2 cellular contexts compared by ENCODE assay signal in the genomic region with DNA sequence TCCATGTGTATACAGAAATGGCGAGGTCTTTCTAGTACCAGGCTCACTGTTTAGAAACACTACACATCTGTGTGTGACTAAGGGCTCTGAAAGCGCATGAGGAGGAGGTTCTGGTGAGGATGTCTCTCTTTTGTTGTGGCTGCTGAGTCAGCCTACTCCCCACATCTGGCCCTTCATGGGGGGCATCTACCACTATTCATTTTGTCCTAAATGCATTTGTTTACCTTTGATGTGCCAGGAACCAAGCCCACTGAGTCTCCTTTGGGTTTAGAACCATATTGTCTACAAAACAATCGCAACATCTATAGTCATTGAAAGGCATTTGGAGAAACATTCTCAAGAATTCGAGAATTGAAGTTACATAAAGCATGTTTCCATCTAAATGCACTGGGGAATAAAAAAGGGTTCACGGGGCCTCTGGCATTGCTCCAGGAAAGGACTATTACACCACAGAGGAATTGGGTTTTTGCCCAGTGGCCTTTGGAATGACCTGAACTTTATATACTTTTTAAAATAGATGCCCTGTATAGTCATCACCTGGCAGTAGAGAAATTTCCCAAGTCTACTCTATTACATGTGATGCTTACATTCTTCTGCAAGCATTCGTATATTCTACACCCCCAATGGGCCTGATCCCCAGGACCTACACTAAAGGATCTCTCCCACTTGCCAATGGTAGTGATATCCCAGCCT.
TF ChIP-seq lines count a peak whose summit lies in the region.

No MANE protein-coding gene starts in this region.

TF ChIP-seq in H1, 55 proteins besides CTCF, POLR2A, EP300 and RAD21:
- no peak for TF ChIP-seq SP2 (IDR thresholded peaks at IDR 0.05; ENCODE audit: low read length)
- TF ChIP-seq BACH1 (IDR thresholded peaks at IDR 0.05; ENCODE audit: low read length), result peak; percentile 85
- TF ChIP-seq KDM1A (IDR thresholded peaks at IDR 0.05; ENCODE audit: borderline replicate concordance, low read length), result no peak
- TF ChIP-seq, protein P1, sequence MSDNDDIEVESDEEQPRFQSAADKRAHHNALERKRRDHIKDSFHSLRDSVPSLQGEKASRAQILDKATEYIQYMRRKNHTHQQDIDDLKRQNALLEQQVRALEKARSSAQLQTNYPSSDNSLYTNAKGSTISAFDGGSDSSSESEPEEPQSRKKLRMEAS (IDR thresholded peaks at IDR 0.05), result no peak
- no peak for TF ChIP-seq RXRA (IDR thresholded peaks at IDR 0.05; ENCODE audit: insufficient read depth, low read depth, low read length)
- no peak for TF ChIP-seq SRF (IDR thresholded peaks at IDR 0.05; ENCODE audit: low read depth, low read length)
- no peak for TF ChIP-seq NANOG (IDR thresholded peaks at IDR 0.05; ENCODE audit: insufficient read depth, low read depth, low read length, poor library complexity, severe bottlenecking)
- TF ChIP-seq MAFK (IDR thresholded peaks at IDR 0.05; ENCODE audit: low read depth, low read length), result peak; percentile 51; the same call in 1 of the 2 replicates
- TF ChIP-seq CTBP2 (IDR thresholded peaks at IDR 0.05; ENCODE audit: borderline replicate concordance, insufficient read depth, insufficient read length, low read length), result no peak
- no peak for TF ChIP-seq EZH2 (IDR thresholded peaks at IDR 0.05; ENCODE audit: low read depth, low read length, severe bottlenecking)
- no peak for TF ChIP-seq TAF1 (IDR thresholded peaks at IDR 0.05; ENCODE audit: low read depth, low read length)
- no peak for TF ChIP-seq SP4 (IDR thresholded peaks at IDR 0.05; ENCODE audit: low read length)
- TF ChIP-seq SAP30 (IDR thresholded peaks at IDR 0.05; ENCODE audit: insufficient read depth, insufficient replicate concordance, low read length), result no peak
- TF ChIP-seq CBX8 (IDR thresholded peaks at IDR 0.05; ENCODE audit: borderline replicate concordance, low read depth, low read length), result no peak
- no peak for TF ChIP-seq SIX5 (IDR thresholded peaks at IDR 0.05; ENCODE audit: low read depth, low read length)
- no peak for TF ChIP-seq USF2 (IDR thresholded peaks at IDR 0.05; ENCODE audit: low read length)
- TF ChIP-seq KDM4A (IDR thresholded peaks at IDR 0.05; ENCODE audit: low read depth, low read length, severe bottlenecking), result no peak

TF ChIP-seq in GM12891, 5 proteins besides CTCF, POLR2A, EP300 and RAD21:
- no peak for TF ChIP-seq PAX5 (IDR thresholded peaks at IDR 0.05; ENCODE audit: insufficient read depth, low read length, severe bottlenecking)
- no peak for TF ChIP-seq POU2F2 (IDR thresholded peaks at IDR 0.05; ENCODE audit: low read depth, low read length)
- no peak for TF ChIP-seq TAF1 (IDR thresholded peaks at IDR 0.05; ENCODE audit: low read depth, low read length)
- TF ChIP-seq SPI1 (IDR thresholded peaks at IDR 0.05; ENCODE audit: low read depth, low read length), result no peak
- TF ChIP-seq POLR2AphosphoS5 (IDR thresholded peaks at IDR 0.05; ENCODE audit: low read depth, low read length), result no peak
TF ChIP-seq in GM12891: peak in this region for 0.
